8 cellular contexts compared by ENCODE assay signal in genomic region chr15:34708422-34708821, GRCh38. TPM values are rescaled to one million over a fixed set of nuclear protein-coding genes. Genes with fewer than 3 reads are reported as not detected.
DNase-seq lines count a peak whose midpoint lies in the region; ATAC-seq and TF ChIP-seq lines count a peak whose summit lies in the region.

No MANE protein-coding gene starts in this region.

- H3K4me3 Mint-ChIP-seq in neural crest cell = no peak overlapping the region

- no peak for DNase-seq in AG04449 (ENCODE audit: low read depth, low spot score)
- DNase-seq in Panc1 (ENCODE audit: low read depth, low spot score) = peak; percentile 28
- no peak for DNase-seq in epithelial cell of proximal tubule (ENCODE audit: low read depth)
- no peak for DNase-seq in neural crest cell (ENCODE audit: low read depth, low spot score)
- no peak for DNase-seq in activated CD4-positive, alpha-beta T cell treated with anti-CD3 and anti-CD28 coated beads for 4 hours
- DNase-seq in activated CD4-positive, alpha-beta T cell treated with anti-CD3 and anti-CD28 coated beads for 48 hours = no peak

- in situ Hi-C loops in Panc1 (cut with HindIII; ENCODE audit: low pct_unique_long_range_greater_than_20kb, low sequenced_read_pairs) = no loop called here

- H3K27me3 ChIP-seq in Panc1 (ENCODE audit: control insufficient read depth, insufficient read depth, low read length) = peaks cover 7% of the 10 kb centered on the region

- H3K4me3 ChIP-seq in AG04449 (ENCODE audit: low read depth, low read length) = no peak overlapping the region
- H3K4me3 ChIP-seq in HEK293 (ENCODE audit: low read depth, low read length) = no peak overlapping the region
- H3K4me3 ChIP-seq in Panc1 (ENCODE audit: low read depth in 2 of 2, low read length in 2 of 2) = no peak overlapping the region
- no peak overlapping the region for H3K4me3 ChIP-seq in epithelial cell of proximal tubule (ENCODE audit: low read depth, low read length)

- peaks cover 51% of the 10 kb centered on the region for H3K27me3 Mint-ChIP-seq in neural crest cell (ENCODE audit: low read depth)

- POLR2A ChIA-PET in AG04449 (lab: Yijun Ruan, JAX) (no interaction called here), HEK293 (lab: Yijun Ruan, JAX) (no interaction called here), Panc1 (lab: Charles Lee) (no interaction called here)

- H3K9me3 ChIP-seq in HEK293 (ENCODE audit: control insufficient read depth, insufficient read depth, low read depth, low read length) (no peaks in the 10 kb centered on the region), Panc1 (ENCODE audit: control insufficient read depth, insufficient read depth, low read depth, low read length) (no peaks in the 10 kb centered on the region)

- peak; percentile 77 for TF ChIP-seq CTCF in AG04449 (IDR thresholded peaks at IDR 0.05; ENCODE audit: insufficient read depth, low read length, missing control alignments)
- TF ChIP-seq CTCF in HEK293 (tag by site-specific recombination; IDR thresholded peaks at IDR 0.05) = peak; percentile 27; the same call in 1 of the 2 replicates
- TF ChIP-seq CTCF in Panc1 (IDR thresholded peaks at IDR 0.05) = peak; percentile 87
- peak; percentile 98 for TF ChIP-seq CTCF in epithelial cell of proximal tubule (conservative IDR thresholded peaks at IDR 0.05; ENCODE audit: low read depth, low read length)
- TF ChIP-seq CTCF in neural crest cell (conservative IDR thresholded peaks at IDR 0.05) = peak; percentile 85

- CTCF ChIA-PET in AG04449 (lab: Yijun Ruan, JAX) = interaction anchor here (0.7 to 7.2 kb wide), 61 partner anchors 10 to 261 kb away, joined by 3 to 156 read pairs (median 5); partner anchors contain the start of gene AQR
- CTCF ChIA-PET in HEK293 (lab: Yijun Ruan, JAX) = interaction anchor here (0.9 to 2.1 kb wide), 12 partner anchors 11 to 213 kb away, joined by 3 to 9 read pairs (median 4); no protein-coding TSS in a partner anchor
- CTCF ChIA-PET in Panc1 (lab: Charles Lee) = interaction anchor here (1.3 to 2.0 kb wide), 2 partner anchors 87 to 215 kb away, joined by 3 to 5 read pairs; no protein-coding TSS in a partner anchor

- H3K27ac Mint-ChIP-seq in neural crest cell (ENCODE audit: unreplicated experiment) = no peak overlapping the region

- H3K9me3 Mint-ChIP-seq in neural crest cell = no peaks in the 10 kb centered on the region

- intact Hi-C loops in Panc1 (cut with micrococcal nuclease; ENCODE audit: unreplicated experiment) = loop anchor here (2.0 kb wide), 1 partner anchor 212 kb away; no protein-coding TSS in a partner anchor

- H3K4me1 Mint-ChIP-seq in neural crest cell = no peaks in the 10 kb centered on the region

- no TSS peak for BruUV-seq in Panc1 (replicated peaks; lab: Mats Ljungman, UMichigan)

- no peak overlapping the region for H3K27ac ChIP-seq in HEK293 (ENCODE audit: extremely low read depth, low read depth, low read length)
- H3K27ac ChIP-seq in Panc1 (ENCODE audit: low read length) = no peak overlapping the region

- no peaks in the 10 kb centered on the region for H3K36me3 Mint-ChIP-seq in neural crest cell (ENCODE audit: low read depth)

- ATAC-seq in Panc1 = peak; percentile 90
- ATAC-seq in GM18867 (IDR thresholded peaks at IDR 0.05; ENCODE audit: unreplicated experiment) = no peak

- H3K4me1 ChIP-seq in HEK293 (ENCODE audit: control insufficient read depth, insufficient read depth, low read length) (no peaks in the 10 kb centered on the region), Panc1 (ENCODE audit: control insufficient read depth, insufficient read depth, low read length) (no peaks in the 10 kb centered on the region)

- H3K36me3 ChIP-seq in HEK293 (ENCODE audit: control insufficient read depth in 2 of 2, insufficient read depth in 1 of 2, low read length in 2 of 2) (no peaks in the 10 kb centered on the region), Panc1 (ENCODE audit: control insufficient read depth, insufficient read depth, low read length) (no peaks in the 10 kb centered on the region)

TF ChIP-seq in HEK293, 187 proteins besides CTCF, POLR2A, EP300 and RAD21:
- peak; percentile 67 for TF ChIP-seq ZNF654 (tag by site-specific recombination; IDR thresholded peaks at IDR 0.05; ENCODE audit: low read depth)
- no peak for TF ChIP-seq ZNF23 (tag by site-specific recombination; IDR thresholded peaks at IDR 0.05; ENCODE audit: borderline replicate concordance)
- TF ChIP-seq ZNF518A (tag by site-specific recombination; conservative IDR thresholded peaks at IDR 0.05; ENCODE audit: low read depth) = no peak
- no peak for TF ChIP-seq ZNF221 (tag by site-specific recombination; IDR thresholded peaks at IDR 0.05; ENCODE audit: borderline replicate concordance)
- no peak for TF ChIP-seq ZNF335 (tag by site-specific recombination; conservative IDR thresholded peaks at IDR 0.05)
- no peak for TF ChIP-seq HIC1 (tag by site-specific recombination; IDR thresholded peaks at IDR 0.05)
- no peak for TF ChIP-seq KLF17 (tag by site-specific recombination; IDR thresholded peaks at IDR 0.05)
- peak; percentile 57 for TF ChIP-seq ZBTB17 (tag by site-specific recombination; IDR thresholded peaks at IDR 0.05)
- TF ChIP-seq ZNF404 (tag by site-specific recombination; IDR thresholded peaks at IDR 0.05) = no peak

RNA-seq across cellular contexts. Expression of gene GJD2, which starts 46.4 kb away (rescaled TPM):
- not detected for total RNA-seq in Panc1 (2021; ENCODE audit: unreplicated experiment)
- polyA plus RNA-seq in Panc1 (2012; ENCODE audit: insufficient read length) = not detected
- total RNA-seq in epithelial cell of proximal tubule = not detected in 2 replicates
- 0.07 TPM in 1 of 2 replicates, not detected in the other for total RNA-seq in neural crest cell

Comparison
In these comparisons a context has a peak if more than half of its experiments do, and no peak if none do; other contexts are left out.
1. CTCF ChIP-seq: peak in every context shown above with its lines; median percentile 98 in epithelial cell of proximal tubule; 87 in Panc1; 85 in neural crest cell; 77 in AG04449; 27 in HEK293.